In the genomic region with DNA sequence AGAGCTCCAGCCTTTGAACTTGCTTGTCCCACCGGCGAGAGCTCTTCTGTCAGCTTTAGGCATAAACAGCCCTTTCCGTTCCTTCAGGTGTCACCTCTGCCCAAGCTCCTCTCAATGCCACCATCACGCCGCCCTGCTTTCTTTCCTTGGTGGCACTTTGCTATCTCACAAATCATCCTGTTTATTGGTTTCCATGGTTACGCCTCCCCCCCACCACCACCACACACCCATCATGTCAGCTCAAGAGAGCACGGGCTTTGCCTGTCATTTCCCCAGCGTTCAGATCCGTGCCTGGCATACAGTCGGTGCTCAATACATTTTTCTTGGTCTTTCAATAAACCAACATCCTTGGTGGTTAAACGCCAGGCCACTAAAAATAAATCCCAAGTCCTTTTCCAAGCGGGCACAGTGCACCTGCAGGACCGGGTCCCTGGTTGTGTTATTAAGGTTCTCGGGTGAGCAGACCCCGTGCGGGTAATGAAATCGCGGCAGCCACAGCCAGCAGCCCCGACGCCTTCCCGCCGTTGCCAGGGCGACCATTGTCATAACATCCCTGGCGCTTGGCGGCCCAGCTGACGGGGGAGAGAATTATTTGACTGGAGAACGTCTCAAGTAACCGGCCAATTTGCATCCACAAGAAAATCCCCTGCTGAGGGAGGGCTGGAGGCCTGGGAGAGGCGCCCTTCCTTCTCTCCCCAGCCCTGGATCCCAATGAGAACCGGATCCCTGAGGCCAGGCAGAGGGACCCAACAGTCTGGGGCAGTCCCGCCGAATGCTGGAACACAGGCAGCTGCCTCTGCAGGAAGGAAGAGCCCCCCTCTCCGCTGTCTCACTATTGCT, we compare ENCODE assay signal across 9 cellular contexts.
A peak's percentile ranks its signal among the peaks of the same experiment; 100 is the strongest.
DNase-seq lines count a peak whose midpoint lies in the region; FAIRE-seq and TF ChIP-seq lines count a peak whose summit lies in the region.
"Had no signal": no experiment of that assay in that cellular context is flagged by ENCODE, and none has a peak within 500 bp of the region (broad histone marks: within the 10 kb centered on the region; RNA-seq: fewer than 3 reads in every experiment).

No MANE protein-coding gene starts in this region.

- H3K9me3 ChIP-seq in BE2C (no peaks in the 10 kb centered on the region), HUES6 (ENCODE audit: control insufficient read depth, insufficient read depth, low read depth, low read length) (no peaks in the 10 kb centered on the region), endodermal cell (ENCODE audit: control insufficient read depth, low read length) (no peaks in the 10 kb centered on the region), small intestine (ENCODE audit: control insufficient read depth, low read depth) (no peaks in the 10 kb centered on the region)
- H3K9me3 ChIP-seq: neutrophil had no signal

- DNase-seq in BE2C (peak; percentile 54), T-helper 9 cell (peak; percentile 38), endodermal cell (peak; percentile 96), retinal pigment epithelial cell (ENCODE audit: low read depth) (peak; percentile 18), GM19239 (ENCODE audit: insufficient read length, low spot score) (no peak), small intestine (no peak), activated gamma-delta T cell treated with Interleukin-2 at 50 U/mL for 16 hours (no peak)

- H3K4me3 ChIP-seq in BE2C (ENCODE audit: low read depth, low read length) = no peak overlapping the region
- peak overlapping the region; percentile 37 for H3K4me3 ChIP-seq in HUES6 (ENCODE audit: low read depth, low read length)
- H3K4me3 ChIP-seq in endodermal cell (ENCODE audit: low read length) = no peak overlapping the region
- H3K4me3 ChIP-seq in retinal pigment epithelial cell (ENCODE audit: low read length) = no peak overlapping the region
- H3K4me3 ChIP-seq in small intestine (ENCODE audit: low read depth in 1 of 2, low read length in 2 of 2) = no peak overlapping the region

- H3K36me3 ChIP-seq in BE2C = no peaks in the 10 kb centered on the region
- no peaks in the 10 kb centered on the region for H3K36me3 ChIP-seq in HUES6 (ENCODE audit: control insufficient read depth, insufficient read depth, low read length)
- no peaks in the 10 kb centered on the region for H3K36me3 ChIP-seq in endodermal cell (ENCODE audit: control insufficient read depth, insufficient read depth, low read length)
- no peaks in the 10 kb centered on the region for H3K36me3 ChIP-seq in small intestine (ENCODE audit: control insufficient read depth in 2 of 2, insufficient read depth in 2 of 2, low read length in 2 of 2)
- H3K36me3 ChIP-seq: neutrophil had no signal

- TF ChIP-seq CTCF in BE2C (IDR thresholded peaks at IDR 0.05; ENCODE audit: low read depth, low read length) (no peak), endodermal cell (conservative IDR thresholded peaks at IDR 0.05) (no peak), retinal pigment epithelial cell (conservative IDR thresholded peaks at IDR 0.05; ENCODE audit: low read depth, low read length) (no peak)

- peak overlapping the region; percentile 31 for H3K4me3 Mint-ChIP-seq in endodermal cell

- no peak for FAIRE-seq in GM19239 (lab: Jason Lieb, UNC)
- FAIRE-seq in small intestine (lab: Jason Lieb, UNC) = no peak

- peaks cover 15% of the 10 kb centered on the region for H3K4me1 Mint-ChIP-seq in endodermal cell

- no peaks in the 10 kb centered on the region for H3K36me3 Mint-ChIP-seq in endodermal cell (ENCODE audit: low read depth)

- H3K9ac ChIP-seq in HUES6 (ENCODE audit: low read length) (no peak overlapping the region), endodermal cell (ENCODE audit: extremely low read depth, low read length, poor library complexity, severe bottlenecking) (peak overlapping the region; percentile 36)

- no peaks in the 10 kb centered on the region for H3K9me3 Mint-ChIP-seq in endodermal cell

- 27 to 29% methylated on average over 12 to 32 of the region's 33 CpGs for WGBS in endodermal cell (ENCODE audit: insufficient coverage in 1 of 2, insufficient read length in 1 of 2), 2 experiments
- WGBS in small intestine, 3 donors = 21 to 43% (median 38%) methylated on average over 33 of the region's 33 CpGs

- H3K27ac Mint-ChIP-seq in endodermal cell = peak overlapping the region; percentile 35

- H3K27ac ChIP-seq in HUES6 (ENCODE audit: low read depth, low read length) (no peak overlapping the region), endodermal cell (ENCODE audit: low read depth, low read length) (peak overlapping the region; percentile 94), small intestine (ENCODE audit: low read depth in 1 of 2, low read length in 1 of 2) (no peak overlapping the region)
- H3K27ac ChIP-seq: neutrophil had no signal

- peaks cover 5% of the 10 kb centered on the region for H3K27me3 Mint-ChIP-seq in endodermal cell (ENCODE audit: insufficient read depth)

- H3K4me1 ChIP-seq in BE2C (no peaks in the 10 kb centered on the region), HUES6 (ENCODE audit: control insufficient read depth, insufficient read depth, low read length) (peaks cover 8% of the 10 kb centered on the region; the same call in 1 of the 2 replicates), endodermal cell (ENCODE audit: control insufficient read depth, insufficient read depth, low read length) (peaks cover 6% of the 10 kb centered on the region), small intestine (ENCODE audit: control insufficient read depth in 2 of 2, insufficient read depth in 1 of 2, low read depth in 1 of 2, low read length in 1 of 2) (no peaks in the 10 kb centered on the region)

- H3K27me3 ChIP-seq in BE2C (peaks cover 12% of the 10 kb centered on the region), HUES6 (ENCODE audit: control insufficient read depth, insufficient read depth, low read length) (no peaks in the 10 kb centered on the region; the same call in 1 of the 2 replicates), endodermal cell (ENCODE audit: control insufficient read depth, insufficient read depth, low read length, poor library complexity, severe bottlenecking) (no peaks in the 10 kb centered on the region), small intestine (ENCODE audit: control insufficient read depth in 2 of 2, insufficient read depth in 2 of 2, low read length in 2 of 2) (peaks cover 0 to 3% of the 10 kb centered on the region in 2 donors)

Comparison
In these comparisons a context has a peak if more than half of its experiments do, and no peak if none do; other contexts are left out.
1. DNase-seq: peak in BE2C (single experiment), T-helper 9 cell (single experiment), endodermal cell (single experiment) and retinal pigment epithelial cell (single experiment); none in GM19239 (single experiment), small intestine (single experiment) and activated gamma-delta T cell treated with Interleukin-2 at 50 U/mL for 16 hours (single experiment).